In the genomic region with DNA sequence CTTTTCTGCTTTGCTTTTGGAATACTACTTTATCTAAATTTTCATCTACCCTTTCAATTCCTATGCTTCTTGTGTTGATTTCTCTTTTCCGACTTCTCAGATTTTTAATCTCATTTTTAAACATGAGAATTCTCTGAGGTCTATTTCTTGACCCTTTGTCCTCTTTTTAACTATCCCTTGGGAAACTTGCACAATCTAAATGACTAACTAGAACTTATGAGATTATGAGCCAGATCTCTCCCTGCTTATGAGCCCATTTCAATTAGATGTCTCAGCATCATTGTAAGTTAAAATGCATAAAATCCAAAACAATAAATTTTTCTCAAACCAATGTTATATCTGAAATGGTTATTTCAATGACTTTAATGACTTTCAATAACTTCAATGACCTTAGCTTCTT, we compare ENCODE assay signal across 16 cellular contexts.
"Had no signal": no experiment of that assay in that cellular context is flagged by ENCODE, and none has a peak within 500 bp of the region (broad histone marks: within the 10 kb centered on the region; RNA-seq: fewer than 3 reads in every experiment).

No MANE protein-coding gene starts in this region.

- ATAC-seq: esophagus mucosa; gastroesophageal sphincter; heart right ventricle; mucosa of descending colon; naive thymus-derived CD8-positive, alpha-beta T cell had no signal

- H3K4me1 ChIP-seq: gastroesophageal sphincter, heart right ventricle, parathyroid adenoma, suprapubic skin had no signal

- H3K36me3 ChIP-seq: gastroesophageal sphincter, heart right ventricle, suprapubic skin had no signal

- H3K27me3 Mint-ChIP-seq: activated naive CD4-positive, alpha-beta T cell treated with anti-CD3 and anti-CD28 coated beads, Interleukin-2, amount 10 ng/mL, durations not matched to agents 7 days and 5 days; naive thymus-derived CD8-positive, alpha-beta T cell had no signal

- H3K4me1 Mint-ChIP-seq: activated naive CD4-positive, alpha-beta T cell treated with anti-CD3 and anti-CD28 coated beads, Interleukin-2, amount 10 ng/mL, durations not matched to agents 7 days and 5 days; naive thymus-derived CD8-positive, alpha-beta T cell had no signal

- H3K9me3 ChIP-seq: gastroesophageal sphincter, heart right ventricle, mucosa of descending colon, suprapubic skin had no signal

- H3K4me3 Mint-ChIP-seq: activated naive CD4-positive, alpha-beta T cell treated with anti-CD3 and anti-CD28 coated beads, Interleukin-2, amount 10 ng/mL, durations not matched to agents 7 days and 5 days; naive thymus-derived CD8-positive, alpha-beta T cell had no signal

- H3K27me3 ChIP-seq: gastroesophageal sphincter, heart right ventricle, suprapubic skin had no signal

- H3K27ac ChIP-seq: coronary artery, gastroesophageal sphincter, heart right ventricle, parathyroid adenoma, suprapubic skin had no signal

- H3K27ac Mint-ChIP-seq: activated naive CD4-positive, alpha-beta T cell treated with anti-CD3 and anti-CD28 coated beads, Interleukin-2, amount 10 ng/mL, durations not matched to agents 7 days and 5 days; naive thymus-derived CD8-positive, alpha-beta T cell had no signal

- H3K9ac ChIP-seq: parathyroid adenoma had no signal

- H3K4me3 ChIP-seq: coronary artery, gastroesophageal sphincter, heart right ventricle, mucosa of descending colon, suprapubic skin had no signal

- DNase-seq: activated CD4-positive, CD25-positive, alpha-beta regulatory T cell treated with anti-CD3 and anti-CD28 coated beads, Interleukin-2, amount 50 U/mL, for 72 hours; activated naive CD4-positive, alpha-beta T cell treated with anti-CD3 and anti-CD28 coated beads, Interleukin-2, amount 10 ng/mL, durations not matched to agents 7 days and 5 days; caudate nucleus; heart right ventricle; mucosa of descending colon; naive thymus-derived CD8-positive, alpha-beta T cell; stimulated activated CD4-positive, alpha-beta T cell treated with anti-CD3 and anti-CD28 coated beads, Interleukin-15, amount 100 ng/mL, for 24 hours; stimulated activated CD4-positive, alpha-beta T cell treated with anti-CD3 and anti-CD28 coated beads, Interleukin-4, amount 100 ng/mL, for 1 hour; stimulated activated naive CD4-positive, alpha-beta T cell; T-helper 9 cell; trophoblast cell had no signal

- H3K36me3 Mint-ChIP-seq: activated naive CD4-positive, alpha-beta T cell treated with anti-CD3 and anti-CD28 coated beads, Interleukin-2, amount 10 ng/mL, durations not matched to agents 7 days and 5 days; naive thymus-derived CD8-positive, alpha-beta T cell had no signal
